ENCODE assay signal across 19 cellular contexts in the genomic region with DNA sequence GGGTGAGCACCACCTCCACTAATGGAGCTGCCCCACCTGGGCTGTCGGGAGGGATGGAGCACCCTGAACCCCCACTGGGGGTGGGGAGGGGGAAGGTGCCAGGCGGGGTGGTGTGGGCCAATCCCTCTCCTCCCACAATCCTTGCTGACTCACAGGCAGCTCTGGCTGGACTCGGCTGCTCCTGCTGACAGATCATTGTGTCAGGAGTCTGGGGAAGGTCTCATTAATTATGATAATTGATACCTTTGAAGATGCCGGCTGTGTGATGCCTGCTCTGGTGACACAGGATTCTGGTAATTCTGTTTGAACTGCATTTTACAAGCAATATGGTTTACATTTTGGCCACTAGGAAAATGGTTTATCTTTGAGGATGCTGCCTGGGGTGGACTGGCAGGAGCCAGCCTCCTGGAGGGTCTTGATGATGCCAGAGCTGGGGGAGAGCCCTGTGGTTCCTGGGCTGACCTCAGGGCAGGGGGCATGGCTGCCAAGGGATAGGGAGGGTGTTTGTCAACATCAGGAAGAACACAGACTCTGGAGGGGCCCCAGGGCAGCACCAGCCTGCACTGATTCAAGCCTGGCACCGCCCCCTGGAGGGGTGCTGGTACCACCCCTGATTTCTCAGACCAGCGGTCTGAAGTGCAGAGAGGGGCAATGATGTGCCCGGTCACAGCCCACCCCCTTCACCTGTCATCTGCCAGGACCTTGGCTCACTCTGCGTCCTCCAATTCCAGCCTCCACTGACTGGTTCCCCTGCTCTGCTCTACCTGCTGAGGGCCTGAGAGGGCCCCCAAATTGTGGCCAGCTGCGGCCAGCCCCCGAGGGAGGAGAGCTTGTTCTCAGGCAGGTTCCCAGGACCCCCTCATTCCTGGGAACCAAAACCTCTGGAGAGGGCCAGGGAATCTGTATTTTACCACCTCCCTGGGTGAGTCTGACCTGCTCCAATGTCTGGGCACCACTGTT.
DNase-seq lines count a peak whose midpoint lies in the region; ATAC-seq and TF ChIP-seq lines count a peak whose summit lies in the region.
"Had no signal": no experiment of that assay in that cellular context is flagged by ENCODE, and none has a peak within 500 bp of the region (broad histone marks: within the 10 kb centered on the region; RNA-seq: fewer than 3 reads in every experiment).

No MANE protein-coding gene starts in this region.

- no peak for TF ChIP-seq CTCF in HEK293 (tag by site-specific recombination; IDR thresholded peaks at IDR 0.05)
- TF ChIP-seq CTCF in osteoblast (IDR thresholded peaks at IDR 0.05; ENCODE audit: extremely low read depth, low read depth, low read length) = no peak
- no peak for TF ChIP-seq CTCF in progenitor cell of endocrine pancreas (IDR thresholded peaks at IDR 0.05; ENCODE audit: unreplicated experiment)

- H2AFZ ChIP-seq in osteoblast (ENCODE audit: low read length) = no peak overlapping the region

- H3K36me3 ChIP-seq in HEK293 (ENCODE audit: control insufficient read depth in 2 of 2, insufficient read depth in 1 of 2, low read length in 2 of 2) (no peaks in the 10 kb centered on the region), osteoblast (ENCODE audit: insufficient read depth, low read length) (no peaks in the 10 kb centered on the region)
- H3K36me3 ChIP-seq: HAP-1, left ventricle myocardium inferior, upper lobe of left lung, WERI-Rb-1 had no signal

- H3K4me3 ChIP-seq in HEK293 (ENCODE audit: low read depth, low read length) (no peak overlapping the region), osteoblast (ENCODE audit: insufficient read depth, low read length) (no peak overlapping the region)
- H3K4me3 ChIP-seq: HAP-1, left ventricle myocardium inferior, upper lobe of left lung had no signal

- H3K27ac ChIP-seq in HEK293 (ENCODE audit: extremely low read depth, low read depth, low read length) = no peak overlapping the region
- H3K27ac ChIP-seq in osteoblast (ENCODE audit: low read depth, low read length) = no peak overlapping the region
- H3K27ac ChIP-seq: left ventricle myocardium inferior, upper lobe of left lung, WERI-Rb-1 had no signal

- ATAC-seq in GM18909 (IDR thresholded peaks at IDR 0.05; ENCODE audit: poor library complexity, unreplicated experiment) = no peak
- ATAC-seq: effector memory CD8-positive, alpha-beta T cell; Right ventricle myocardium inferior; stimulated activated naive CD8-positive, alpha-beta T cell treated with anti-CD3 and anti-CD28 coated beads, Interleukin-15, amount 100 ng/mL, for 72 hours had no signal

- no peaks in the 10 kb centered on the region for H4K20me1 ChIP-seq in osteoblast (ENCODE audit: insufficient read depth, low read length)

- no peak overlapping the region for H3K4me2 ChIP-seq in osteoblast (ENCODE audit: insufficient read depth, low read length)

- H3K4me1 Mint-ChIP-seq in progenitor cell of endocrine pancreas (ENCODE audit: low read depth) = no peaks in the 10 kb centered on the region

- no peaks in the 10 kb centered on the region for H3K9me3 Mint-ChIP-seq in progenitor cell of endocrine pancreas (ENCODE audit: low read depth)
- H3K9me3 Mint-ChIP-seq: activated naive CD4-positive, alpha-beta T cell treated with anti-CD3 and anti-CD28 coated beads, Interleukin-2, amount 50 U/mL, for 24 hours; effector memory CD8-positive, alpha-beta T cell; stimulated activated naive CD8-positive, alpha-beta T cell treated with anti-CD3 and anti-CD28 coated beads, Interleukin-15, amount 100 ng/mL, for 72 hours had no signal

- POLR2A ChIA-PET in HEK293 (lab: Yijun Ruan, JAX) = no interaction called here

- CTCF ChIA-PET in HEK293 (lab: Yijun Ruan, JAX) = interaction anchor here (0.6 kb wide), 1 partner anchor 292 kb away, joined by 3 read pairs; no protein-coding TSS in a partner anchor

- H3K9me3 ChIP-seq in HEK293 (ENCODE audit: control insufficient read depth, insufficient read depth, low read depth, low read length) (no peaks in the 10 kb centered on the region), osteoblast (ENCODE audit: low read depth, low read length) (no peaks in the 10 kb centered on the region)
- H3K9me3 ChIP-seq: HAP-1, left ventricle myocardium inferior, upper lobe of left lung had no signal

- no peaks in the 10 kb centered on the region for H3K79me2 ChIP-seq in osteoblast (ENCODE audit: insufficient read depth, low read length)

- no peaks in the 10 kb centered on the region for H3K27me3 ChIP-seq in osteoblast (ENCODE audit: insufficient read depth, low read length)
- H3K27me3 ChIP-seq: upper lobe of left lung had no signal

- in situ Hi-C loops in G401 (cut with HindIII; ENCODE audit: low sequenced_read_pairs) = no loop called here

- DNase-seq in NCI-H1694 treated with DMSO at 0.1 percent for 48 hours (lab: John Stamatoyannopoulos, UW) = peak; percentile 8
- DNase-seq in SW480 (ENCODE audit: low spot score) = peak; percentile 60
- DNase-seq in osteoblast (ENCODE audit: insufficient read length, low spot score, missing footprints) = peak; percentile 42
- no peak for DNase-seq in progenitor cell of endocrine pancreas (ENCODE audit: low spot score, unreplicated experiment)
- no peak for DNase-seq in G401 (ENCODE audit: low spot score)
- DNase-seq: activated CD4-positive, alpha-beta T cell treated with anti-CD3 and anti-CD28 coated beads, Interleukin-2, amount 50 U/mL, for 48 hours; activated T-cell treated with anti-CD3 and anti-CD28 coated beads for 4 hours; effector memory CD8-positive, alpha-beta T cell; left ventricle myocardium inferior; NCI-H446 treated with DMSO at 0.1 percent for 48 hours; stimulated activated naive CD8-positive, alpha-beta T cell treated with anti-CD3 and anti-CD28 coated beads, Interleukin-15, amount 100 ng/mL, for 72 hours; WERI-Rb-1 had no signal

- H3K4me1 ChIP-seq in HEK293 (ENCODE audit: control insufficient read depth, insufficient read depth, low read length) (no peaks in the 10 kb centered on the region), osteoblast (ENCODE audit: insufficient read depth, low read length) (peaks cover 8% of the 10 kb centered on the region)
- H3K4me1 ChIP-seq: HAP-1 had no signal

- H3K27me3 Mint-ChIP-seq in progenitor cell of endocrine pancreas = peaks cover 14% of the 10 kb centered on the region

- H3K4me3 Mint-ChIP-seq in progenitor cell of endocrine pancreas (ENCODE audit: low read depth) = no peak overlapping the region
- H3K4me3 Mint-ChIP-seq: activated naive CD4-positive, alpha-beta T cell treated with anti-CD3 and anti-CD28 coated beads, Interleukin-2, amount 50 U/mL, for 24 hours; B cell; effector memory CD8-positive, alpha-beta T cell; stimulated activated naive CD8-positive, alpha-beta T cell treated with anti-CD3 and anti-CD28 coated beads, Interleukin-15, amount 100 ng/mL, for 72 hours had no signal

- H3K36me3 Mint-ChIP-seq in progenitor cell of endocrine pancreas (ENCODE audit: insufficient read depth) = no peaks in the 10 kb centered on the region
- H3K36me3 Mint-ChIP-seq: activated naive CD4-positive, alpha-beta T cell treated with anti-CD3 and anti-CD28 coated beads, Interleukin-2, amount 50 U/mL, for 24 hours had no signal

- H3K27ac Mint-ChIP-seq in progenitor cell of endocrine pancreas = no peak overlapping the region
- H3K27ac Mint-ChIP-seq: activated naive CD4-positive, alpha-beta T cell treated with anti-CD3 and anti-CD28 coated beads, Interleukin-2, amount 50 U/mL, for 24 hours; B cell; effector memory CD8-positive, alpha-beta T cell; stimulated activated naive CD8-positive, alpha-beta T cell treated with anti-CD3 and anti-CD28 coated beads, Interleukin-15, amount 100 ng/mL, for 72 hours had no signal

TF ChIP-seq in HEK293, 187 proteins besides CTCF, POLR2A, EP300 and RAD21 (continues in another document):
- TF ChIP-seq ZNF514 (tag by site-specific recombination; IDR thresholded peaks at IDR 0.05) (no peak), ZFHX2 (tag by site-specific recombination; conservative IDR thresholded peaks at IDR 0.05) (peak; percentile 43; the same call in 1 of the 2 replicates), ZBTB20 (tag by site-specific recombination; IDR thresholded peaks at IDR 0.05) (0 out of 2 replicates have a peak, but pooled peaks have one; percentile 21), ZNF623 (tag by site-specific recombination; IDR thresholded peaks at IDR 0.05) (no peak), TCF7L2 (IDR thresholded peaks at IDR 0.05; ENCODE audit: borderline replicate concordance, low read depth, low read length) (0 out of 2 replicates have a peak, but pooled peaks have one; percentile 51), ZNF571 (tag by site-specific recombination; IDR thresholded peaks at IDR 0.05) (no peak), ZIC2 (tag by site-specific recombination; IDR thresholded peaks at IDR 0.05) (peak; percentile 86), EGR2 (tag by site-specific recombination; IDR thresholded peaks at IDR 0.05; ENCODE audit: low read depth) (peak; percentile 36; the same call in 1 of the 2 replicates)
- TF ChIP-seq, protein P1, sequence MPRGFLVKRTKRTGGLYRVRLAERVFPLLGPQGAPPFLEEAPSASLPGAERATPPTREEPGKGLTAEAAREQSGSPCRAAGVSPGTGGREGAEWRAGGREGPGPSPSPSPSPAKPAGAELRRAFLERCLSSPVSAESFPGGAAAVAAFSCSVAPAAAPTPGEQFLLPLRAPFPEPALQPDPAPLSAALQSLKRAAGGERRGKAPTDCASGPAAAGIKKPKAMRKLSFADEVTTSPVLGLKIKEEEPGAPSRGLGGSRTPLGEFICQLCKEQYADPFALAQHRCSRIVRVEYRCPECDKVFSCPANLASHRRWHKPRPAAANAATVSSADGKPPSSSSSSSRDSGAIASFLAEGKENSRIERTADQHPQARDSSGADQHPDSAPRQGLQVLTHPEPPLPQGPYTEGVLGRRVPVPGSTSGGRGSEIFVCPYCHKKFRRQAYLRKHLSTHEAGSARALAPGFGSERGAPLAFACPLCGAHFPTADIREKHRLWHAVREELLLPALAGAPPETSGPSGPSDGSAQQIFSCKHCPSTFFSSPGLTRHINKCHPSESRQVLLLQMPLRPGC (tag by site-specific recombination; IDR thresholded peaks at IDR 0.05) = no peak
- TF ChIP-seq, protein P2, sequence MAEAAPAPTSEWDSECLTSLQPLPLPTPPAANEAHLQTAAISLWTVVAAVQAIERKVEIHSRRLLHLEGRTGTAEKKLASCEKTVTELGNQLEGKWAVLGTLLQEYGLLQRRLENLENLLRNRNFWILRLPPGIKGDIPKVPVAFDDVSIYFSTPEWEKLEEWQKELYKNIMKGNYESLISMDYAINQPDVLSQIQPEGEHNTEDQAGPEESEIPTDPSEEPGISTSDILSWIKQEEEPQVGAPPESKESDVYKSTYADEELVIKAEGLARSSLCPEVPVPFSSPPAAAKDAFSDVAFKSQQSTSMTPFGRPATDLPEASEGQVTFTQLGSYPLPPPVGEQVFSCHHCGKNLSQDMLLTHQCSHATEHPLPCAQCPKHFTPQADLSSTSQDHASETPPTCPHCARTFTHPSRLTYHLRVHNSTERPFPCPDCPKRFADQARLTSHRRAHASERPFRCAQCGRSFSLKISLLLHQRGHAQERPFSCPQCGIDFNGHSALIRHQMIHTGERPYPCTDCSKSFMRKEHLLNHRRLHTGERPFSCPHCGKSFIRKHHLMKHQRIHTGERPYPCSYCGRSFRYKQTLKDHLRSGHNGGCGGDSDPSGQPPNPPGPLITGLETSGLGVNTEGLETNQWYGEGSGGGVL (tag by site-specific recombination; IDR thresholded peaks at IDR 0.05) = 0 out of 2 replicates have a peak, but pooled peaks have one; percentile 23

Comparison
In these comparisons a context has a peak if more than half of its experiments do, and no peak if none do; other contexts are left out.
1. DNase-seq: peak in NCI-H1694 treated with DMSO at 0.1 percent for 48 hours (single experiment), SW480 (single experiment) and osteoblast (single experiment); none in progenitor cell of endocrine pancreas (single experiment) and G401 (single experiment).